Comparison of ENCODE assay signal across 8 cellular contexts in the genomic region with DNA sequence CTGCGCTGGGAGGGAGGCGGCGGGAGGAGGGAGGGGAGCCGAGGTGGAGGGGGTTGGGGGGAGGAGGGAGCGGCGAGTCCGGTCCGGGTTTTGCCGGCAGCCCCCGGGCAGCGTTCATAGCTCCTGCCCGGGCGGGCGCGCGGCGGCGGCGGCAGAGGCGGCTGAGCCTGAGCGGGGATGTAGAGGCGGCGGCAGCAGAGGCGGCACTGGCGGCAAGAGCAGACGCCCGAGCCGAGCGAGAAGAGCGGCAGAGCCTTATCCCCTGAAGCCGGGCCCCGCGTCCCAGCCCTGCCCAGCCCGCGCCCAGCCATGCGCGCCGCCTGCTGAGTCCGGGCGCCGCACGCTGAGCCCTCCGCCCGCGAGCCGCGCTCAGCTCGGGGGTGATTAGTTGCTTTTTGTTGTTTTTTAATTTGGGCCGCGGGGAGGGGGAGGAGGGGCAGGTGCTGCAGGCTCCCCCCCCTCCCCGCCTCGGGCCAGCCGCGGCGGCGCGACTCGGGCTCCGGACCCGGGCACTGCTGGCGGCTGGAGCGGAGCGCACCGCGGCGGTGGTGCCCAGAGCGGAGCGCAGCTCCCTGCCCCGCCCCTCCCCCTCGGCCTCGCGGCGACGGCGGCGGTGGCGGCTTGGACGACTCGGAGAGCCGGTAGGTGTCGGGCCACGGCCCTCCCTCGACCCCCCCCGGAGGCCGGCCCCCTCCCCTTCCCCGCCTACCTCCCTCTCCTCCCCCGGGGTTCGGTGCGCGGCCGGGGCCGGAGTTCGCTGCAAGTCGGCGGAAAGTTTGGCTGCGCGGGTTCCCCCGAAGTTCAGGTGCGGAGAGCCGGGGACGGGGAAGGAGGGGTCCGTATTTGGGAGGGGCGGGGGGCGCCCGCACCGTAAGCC. TPM values are rescaled to one million over a fixed set of nuclear protein-coding genes. Genes with fewer than 3 reads are reported as not detected.
DNase-seq lines count a peak whose midpoint lies in the region; ATAC-seq and TF ChIP-seq lines count a peak whose summit lies in the region.

CXXC5 (plus strand) TSS at position 145 of the 877 bp plus-strand sequence. CDS start 32,175 bp downstream, outside the sequence.

- H3K4me3 ChIP-seq in BE2C (ENCODE audit: low read depth, low read length) (peak within 1 kb of the TSS; percentile 96), IMR-90 (ENCODE audit: insufficient read depth, low read depth, low read length) (peak within 1 kb of the TSS; percentile 90), heart left ventricle (peak within 1 kb of the TSS; percentile 60 to 99 (median 96)), ovary (peak within 1 kb of the TSS; percentile 49)

- in situ Hi-C loops in IMR-90 (cut with MboI; ENCODE audit: low sequenced_read_pairs): loop anchor here (25.0 kb wide), 1 partner anchor 464 kb away; the partner anchor contains the start of gene PURA

- H2BK5ac ChIP-seq in IMR-90 (ENCODE audit: low read depth, low read length, poor library complexity, severe bottlenecking): peak within 1 kb of the TSS; percentile 12

- no peaks in the 10 kb centered on the region for H3K27me3 ChIP-seq in BE2C
- H3K27me3 ChIP-seq in IMR-90 (ENCODE audit: control insufficient read depth, insufficient read depth, low read length): peaks cover 4% of the 10 kb centered on the region; the same call in 1 of the 2 replicates
- H3K27me3 ChIP-seq in heart left ventricle: peaks cover 0 to 9% (median 0%) of the 10 kb centered on the region in 9 donors
- H3K27me3 ChIP-seq in ovary: peaks cover 2% of the 10 kb centered on the region

- ATAC-seq in GM19023 (IDR thresholded peaks at IDR 0.05; ENCODE audit: unreplicated experiment) (peak; percentile 34), IMR-90 (ENCODE audit: low read depth) (peak; percentile 62), heart left ventricle (peak; percentile 23 to 83 (median 62)), HG03571 (IDR thresholded peaks at IDR 0.05; ENCODE audit: unreplicated experiment) (no peak)

- H3K9me3 ChIP-seq in BE2C (no peaks in the 10 kb centered on the region), IMR-90 (ENCODE audit: control insufficient read depth, insufficient read depth, low read length) (no peaks in the 10 kb centered on the region), heart left ventricle (no peaks in the 10 kb centered on the region), ovary (no peaks in the 10 kb centered on the region)

- H3K4me1 ChIP-seq in BE2C (peaks cover 28% of the 10 kb centered on the region), IMR-90 (ENCODE audit: control insufficient read depth, insufficient read depth, low read length) (peaks cover 17% of the 10 kb centered on the region), heart left ventricle (peaks cover 6 to 63% (median 40%) of the 10 kb centered on the region in 12 donors), ovary (ENCODE audit: insufficient read depth) (peaks cover 12% of the 10 kb centered on the region)

- WGBS in IMR-90 (ENCODE audit: extremely low coverage in 2 of 2, insufficient read length in 1 of 2), 2 experiments: 0% methylated on average over 21 of the region's 106 CpGs; no CpG with 5 or more reads in 1 of the 2 experiments
- WGBS in heart left ventricle, 4 donors: 0 to 1% (median 0%) methylated on average over 53 to 106 of the region's 106 CpGs
- WGBS in ovary, 3 donors: 1% methylated on average over 58 to 106 of the region's 106 CpGs

- H3K18ac ChIP-seq in IMR-90 (ENCODE audit: low read depth, low read length): no peak within 1 kb of the TSS

- BruUV-seq in IMR-90 (replicated peaks; lab: Mats Ljungman, UMichigan): no TSS peak

- H3K9ac ChIP-seq in IMR-90 (ENCODE audit: low read depth, low read length): peak within 1 kb of the TSS; percentile 77

- H4K8ac ChIP-seq in IMR-90 (ENCODE audit: low read depth in 2 of 2, low read length in 2 of 2): peak within 1 kb of the TSS in 1 of 2 experiments; percentile 0; a peak in 1 of 4 replicates

- 0 out of 2 replicates have a peak within 1 kb of the TSS, but pooled peaks have one; percentile 8 for H4K5ac ChIP-seq in IMR-90 (ENCODE audit: low read depth, low read length)

- H3K56ac ChIP-seq in IMR-90 (ENCODE audit: extremely low read depth, insufficient read depth, low read length): peak within 1 kb of the TSS; percentile 9; the same call in 1 of the 2 replicates

- no peak for TF ChIP-seq CTCF in BE2C (IDR thresholded peaks at IDR 0.05; ENCODE audit: low read depth, low read length)
- TF ChIP-seq CTCF in IMR-90 (conservative IDR thresholded peaks at IDR 0.05; ENCODE audit: low read depth, low read length): no peak
- TF ChIP-seq CTCF in heart left ventricle (IDR thresholded peaks at IDR 0.05): peak in 1 of 12 donors; percentile 12
- TF ChIP-seq CTCF in ovary (IDR thresholded peaks at IDR 0.05): no peak

- H3K14ac ChIP-seq in IMR-90 (replicated peaks; ENCODE audit: low read depth, low read length): no peak within 1 kb of the TSS

- H2AK9ac ChIP-seq in IMR-90 (replicated peaks; ENCODE audit: low read depth, low read length, poor library complexity): peak within 1 kb of the TSS; percentile 96

- dilution Hi-C loops in IMR-90 (cut with HindIII; ENCODE audit: low sequenced_read_pairs, unreplicated experiment): loop anchor here (25.0 kb wide), 1 partner anchor 114 kb away; no protein-coding TSS in a partner anchor

- peak within 1 kb of the TSS; percentile 89 for H3K4me2 ChIP-seq in IMR-90 (ENCODE audit: low read depth, low read length)

- H3K79me1 ChIP-seq in IMR-90 (ENCODE audit: low read depth in 1 of 2, low read length in 2 of 2): peaks cover 14 to 38% of the 10 kb centered on the region in 2 experiments; a peak in 3 of 4 replicates

- intact Hi-C loops in IMR-90 (cut with micrococcal nuclease) (loop anchor here (1.0 kb wide), 2 partner anchors 11 to 117 kb away; no protein-coding TSS in a partner anchor), heart left ventricle (cut with DNase I) (loop anchor here in 3 of 10 donors (1.0 to 2.0 kb wide), 3 partner anchors 10 to 36 kb away; no protein-coding TSS in a partner anchor), ovary (cut with DNase I) (loop anchor here in 1 of 4 donors (5.0 kb wide), 1 partner anchor 44 kb away; no protein-coding TSS in a partner anchor)

- peak within 1 kb of the TSS; percentile 52 for H3K27ac ChIP-seq in IMR-90 (ENCODE audit: insufficient read depth, low read length)
- H3K27ac ChIP-seq in heart left ventricle: peak within 1 kb of the TSS; percentile 55 to 98 (median 92)
- H3K27ac ChIP-seq in ovary: peak within 1 kb of the TSS in 1 of 2 donors; percentile 38

- no peak within 1 kb of the TSS for H3K23ac ChIP-seq in IMR-90 (ENCODE audit: low read depth, low read length)

- H3K9me1 ChIP-seq in IMR-90 (ENCODE audit: insufficient read depth, low read length): peaks cover 12% of the 10 kb centered on the region

- POLR2A ChIA-PET in IMR-90 (lab: Charles Lee; ENCODE audit: unreplicated experiment): interaction anchor here (0.6 to 1.4 kb wide), 6 partner anchors 11 to 118 kb away, joined by 3 to 9 read pairs (median 4); no protein-coding TSS in a partner anchor

- H3K4ac ChIP-seq in IMR-90 (ENCODE audit: low read depth, low read length): no peak within 1 kb of the TSS; the same call in 1 of the 2 replicates

- no peak for TF ChIP-seq EP300 in ovary (IDR thresholded peaks at IDR 0.05)

- DNase-seq in BE2C (peak; percentile 93), IMR-90 (peak; percentile 83), RPMI8226 (peak; percentile 90), amniotic epithelial cell (ENCODE audit: low read depth) (peak; percentile 74), heart left ventricle (peak; percentile 89 to 92 (median 91)), ovary (peak; percentile 49 to 80 (median 75))

- H2AFZ ChIP-seq in IMR-90 (replicated peaks; ENCODE audit: low read length, poor library complexity): peak within 1 kb of the TSS; percentile 85

- TF ChIP-seq POLR2A in IMR-90 (IDR thresholded peaks at IDR 0.05; ENCODE audit: low read depth, low read length) (peak; percentile 70; the same call in 1 of the 2 replicates), heart left ventricle (IDR thresholded peaks at IDR 0.05) (peak in 1 of 2 donors; percentile 78), ovary (IDR thresholded peaks at IDR 0.05) (peak; percentile 12)

- CTCF ChIA-PET in IMR-90 (lab: Yijun Ruan, JAX): interaction anchor here (0.8 to 1.9 kb wide), 5 partner anchors 10 to 117 kb away, joined by 3 to 12 read pairs (median 5); no protein-coding TSS in a partner anchor

- peaks cover 16% of the 10 kb centered on the region for H4K20me1 ChIP-seq in IMR-90 (ENCODE audit: insufficient read depth, low read length)

- TF ChIP-seq RAD21 in IMR-90 (IDR thresholded peaks at IDR 0.05; ENCODE audit: low read length): no peak

- no peak within 1 kb of the TSS for H2BK20ac ChIP-seq in IMR-90 (ENCODE audit: low read depth, low read length)

- H4K91ac ChIP-seq in IMR-90 (ENCODE audit: insufficient read depth, low read depth, low read length): peak within 1 kb of the TSS; percentile 9; the same call in 1 of the 2 replicates

- no peak within 1 kb of the TSS for H2BK15ac ChIP-seq in IMR-90 (ENCODE audit: low read depth, low read length)

- H2AK5ac ChIP-seq in IMR-90 (ENCODE audit: low read depth, low read length): no peak within 1 kb of the TSS

- H2BK120ac ChIP-seq in IMR-90 (ENCODE audit: low read depth, low read length): no peak within 1 kb of the TSS

- H3K36me3 ChIP-seq in BE2C: no peaks in the 10 kb centered on the region
- no peaks in the 10 kb centered on the region for H3K36me3 ChIP-seq in IMR-90 (ENCODE audit: control insufficient read depth, insufficient read depth, low read length)
- no peaks in the 10 kb centered on the region for H3K36me3 ChIP-seq in heart left ventricle
- no peaks in the 10 kb centered on the region for H3K36me3 ChIP-seq in ovary

TF ChIP-seq in IMR-90, 13 proteins besides CTCF, POLR2A, EP300 and RAD21:
- TF ChIP-seq SMC3 (IDR thresholded peaks at IDR 0.05; ENCODE audit: low read depth, low read length): 0 out of 2 replicates have a peak, but pooled peaks have one; percentile 1
- TF ChIP-seq CHD1 (IDR thresholded peaks at IDR 0.05; ENCODE audit: low read depth, low read length): no peak
- peak; percentile 91; the same call in 1 of the 2 replicates for TF ChIP-seq MAZ (IDR thresholded peaks at IDR 0.05; ENCODE audit: borderline replicate concordance, low read depth, low read length)

RNA-seq across cellular contexts. Expression of gene CXXC5, which starts in this region (rescaled TPM):
- polyA plus RNA-seq in BE2C (2012; ENCODE audit: insufficient read depth, insufficient read length, low read depth): 263 TPM
- total RNA-seq in IMR-90 (2012; rRNA removed) (24.9 and 30.8 TPM in 2 replicates), heart left ventricle (10 to 100 TPM; 29.8 to 74.6 (median 36.3) TPM), ovary (10 to 100 TPM in 2 of 7 donors, 1 to 10 TPM in 5; 4.4 to 35.7 (median 8.7) TPM)
- polyA plus RNA-seq in IMR-90 (2012; rRNA removed) (35.7 and 38.8 TPM in 2 replicates), heart left ventricle (10 to 100 TPM; 32.8 to 44.5 TPM), ovary (10 to 100 TPM in 1 of 2 donors, 1 to 10 TPM in 1; 7.0 to 28.2 TPM)
- 34.7 and 72.2 TPM in 2 replicates for polyA plus RNA-seq in IMR-90 (2012; cell fraction: cytosol; rRNA removed)
- 24.5 and 60.8 TPM in 2 replicates for polyA plus RNA-seq in IMR-90 (2012; cell fraction: nucleus; rRNA removed; ENCODE audit: low replicate concordance)
